In the genomic region with DNA sequence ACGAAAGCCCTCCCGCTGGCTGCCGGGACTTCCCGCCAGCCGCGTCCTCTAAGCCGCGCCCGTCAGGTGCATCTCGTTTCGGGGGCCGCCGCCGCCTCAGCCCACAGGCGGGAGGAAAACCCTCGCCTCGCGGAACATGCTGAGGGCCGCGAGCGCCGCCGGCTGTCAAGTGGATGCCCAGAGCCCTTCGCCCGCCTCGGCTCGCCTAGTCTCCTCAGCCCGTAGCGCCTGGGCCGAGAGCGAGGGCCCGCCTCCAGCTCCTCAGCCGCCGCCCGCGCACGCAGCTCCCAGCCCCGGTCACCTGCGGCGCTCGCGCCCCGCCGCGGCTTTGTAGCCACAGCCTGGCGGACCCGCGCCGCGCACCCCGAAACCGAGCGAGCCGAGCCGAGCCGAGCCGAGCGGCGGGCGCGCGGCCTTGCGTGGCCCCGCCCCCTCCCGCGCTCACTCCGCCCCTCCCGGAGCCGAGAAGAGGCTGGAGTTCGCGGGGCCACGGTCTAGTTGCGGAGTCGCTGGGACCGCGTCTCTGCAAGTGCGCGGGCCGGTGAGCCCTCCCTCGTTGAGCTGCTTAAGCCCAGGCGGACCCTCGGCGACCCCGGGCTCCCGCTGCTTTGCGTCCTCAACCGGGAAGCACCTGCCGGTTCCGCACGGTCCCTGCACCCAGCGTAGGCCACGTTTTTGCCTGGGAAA, we compare ENCODE assay signal across 8 cellular contexts. TPM values are rescaled to one million over a fixed set of nuclear protein-coding genes. Genes with fewer than 3 reads are reported as not detected.
DNase-seq lines count a peak whose midpoint lies in the region; ATAC-seq and TF ChIP-seq lines count a peak whose summit lies in the region.

A gene (minus strand): TSS at position 382 of the 687 bp plus-strand sequence. CDS start 450 bp downstream, outside the sequence.

- BruUV-seq in IMR-90 (replicated peaks; lab: Mats Ljungman, UMichigan) (no TSS peak), Panc1 (replicated peaks; lab: Mats Ljungman, UMichigan) (no TSS peak)

- no peaks in the 10 kb centered on the region for H4K20me1 ChIP-seq in IMR-90 (ENCODE audit: insufficient read depth, low read length)

- peak within 1 kb of the TSS; percentile 92 for H3K4me3 Mint-ChIP-seq in natural killer cell
- peak within 1 kb of the TSS; percentile 88 to 90 for H3K4me3 Mint-ChIP-seq in stimulated activated naive B cell treated with anti-CD40 and anti-IgM and Interleukin-4, amounts not matched to agents 10 μg/mL and 1 μg/mL and 100 μg/mL, for 72 hours

- peak within 1 kb of the TSS; percentile 73 for H2BK20ac ChIP-seq in IMR-90 (ENCODE audit: low read depth, low read length)

- CTCF ChIA-PET in IMR-90 (lab: Yijun Ruan, JAX) (interaction anchor here (0.7 to 1.4 kb wide), 3 partner anchors 28 to 125 kb away, joined by 4 to 8 read pairs (median 4); no protein-coding TSS in a partner anchor), Panc1 (lab: Charles Lee) (no interaction called here)

- peak within 1 kb of the TSS; percentile 52; the same call in 1 of the 3 replicates for H2BK15ac ChIP-seq in IMR-90 (ENCODE audit: low read depth, low read length)

- peak within 1 kb of the TSS; percentile 75 for H2BK5ac ChIP-seq in IMR-90 (ENCODE audit: low read depth, low read length, poor library complexity, severe bottlenecking)

- peak within 1 kb of the TSS; percentile 94 for H3K23ac ChIP-seq in IMR-90 (ENCODE audit: low read depth, low read length)

- H4K91ac ChIP-seq in IMR-90 (ENCODE audit: insufficient read depth, low read depth, low read length): peak within 1 kb of the TSS; percentile 47; the same call in 1 of the 2 replicates

- peak within 1 kb of the TSS; percentile 58; the same call in 1 of the 2 replicates for H3K27ac ChIP-seq in IMR-90 (ENCODE audit: insufficient read depth, low read length)
- no peak within 1 kb of the TSS for H3K27ac ChIP-seq in Panc1 (ENCODE audit: low read length)

- DNase-seq in DMS153 (lab: John Stamatoyannopoulos, UW) (peak; percentile 66), IMR-90 (peak; percentile 73), Panc1 (ENCODE audit: low read depth, low spot score) (no peak), fibroblast of mammary gland (ENCODE audit: low read depth) (peak; percentile 36), natural killer cell (peak; percentile 74)
- DNase-seq in activated T-helper 1 cell treated with anti-CD3 and anti-CD28 coated beads, Interleukin-2, amount 50 U/mL, for 16 hours (ENCODE audit: low read depth in 1 of 2, low spot score in 1 of 2): peak; percentile 61 to 78
- peak; percentile 86 for DNase-seq in stimulated activated naive B cell treated with anti-CD40 and anti-IgM and Interleukin-4, amounts not matched to agents 10 μg/mL and 1 μg/mL and 100 μg/mL, for 72 hours

- peak within 1 kb of the TSS; percentile 93 for H2AK9ac ChIP-seq in IMR-90 (replicated peaks; ENCODE audit: low read depth, low read length, poor library complexity)

- peak within 1 kb of the TSS; percentile 84 for H3K4me2 ChIP-seq in IMR-90 (ENCODE audit: low read depth, low read length)

- H3K4me1 ChIP-seq in IMR-90 (ENCODE audit: control insufficient read depth, insufficient read depth, low read length): 0 out of 2 replicates have a peak, but pooled peaks cover 1% of the 10 kb centered on the region
- H3K4me1 ChIP-seq in Panc1 (ENCODE audit: control insufficient read depth, insufficient read depth, low read length): no peaks in the 10 kb centered on the region

- intact Hi-C loops in IMR-90 (cut with micrococcal nuclease) (loop anchor here (2.0 kb wide), 1 partner anchor 202 kb away; no protein-coding TSS in a partner anchor), Panc1 (cut with micrococcal nuclease; ENCODE audit: unreplicated experiment) (no loop called here), natural killer cell (cut with micrococcal nuclease) (loop anchor here (1.0 kb wide), 1 partner anchor 32 kb away; a partner anchor contains a TSS)

- H3K79me1 ChIP-seq in IMR-90 (ENCODE audit: low read depth in 1 of 2, low read length in 2 of 2): peaks cover 0 to 24% of the 10 kb centered on the region in 2 experiments; a peak in 2 of 4 replicates

- H3K14ac ChIP-seq in IMR-90 (replicated peaks; ENCODE audit: low read depth, low read length): peak within 1 kb of the TSS; percentile 90

- H3K4me1 Mint-ChIP-seq in natural killer cell: peaks cover 0 to 12% of the 10 kb centered on the region in 2 donors
- H3K4me1 Mint-ChIP-seq in stimulated activated naive B cell treated with anti-CD40 and anti-IgM and Interleukin-4, amounts not matched to agents 10 μg/mL and 1 μg/mL and 100 μg/mL, for 72 hours: peaks cover 8 to 18% of the 10 kb centered on the region in 2 donors

- no peak for TF ChIP-seq POLR2A in IMR-90 (IDR thresholded peaks at IDR 0.05; ENCODE audit: low read depth, low read length)

- POLR2A ChIA-PET in IMR-90 (lab: Charles Lee; ENCODE audit: unreplicated experiment) (interaction anchor here (0.6 kb wide), 1 partner anchor 93 kb away, joined by 3 read pairs; no protein-coding TSS in a partner anchor), Panc1 (lab: Charles Lee) (no interaction called here)

- peak within 1 kb of the TSS; percentile 91 for H3K4me3 ChIP-seq in IMR-90 (ENCODE audit: insufficient read depth, low read depth, low read length)
- peak within 1 kb of the TSS; percentile 48 to 51 for H3K4me3 ChIP-seq in Panc1 (ENCODE audit: low read depth in 2 of 2, low read length in 2 of 2)
- H3K4me3 ChIP-seq in fibroblast of mammary gland (ENCODE audit: control insufficient read depth, low read depth, low read length): peak within 1 kb of the TSS; percentile 58

- H3K9me3 Mint-ChIP-seq in natural killer cell: no peaks in the 10 kb centered on the region
- H3K9me3 Mint-ChIP-seq in stimulated activated naive B cell treated with anti-CD40 and anti-IgM and Interleukin-4, amounts not matched to agents 10 μg/mL and 1 μg/mL and 100 μg/mL, for 72 hours: no peaks in the 10 kb centered on the region

- peaks cover 3% of the 10 kb centered on the region; the same call in 1 of the 2 replicates for H3K9me1 ChIP-seq in IMR-90 (ENCODE audit: insufficient read depth, low read length)

- peaks cover 13% of the 10 kb centered on the region in 2 donors for H3K27me3 Mint-ChIP-seq in natural killer cell (ENCODE audit: low read depth in 2 of 2)
- H3K27me3 Mint-ChIP-seq in stimulated activated naive B cell treated with anti-CD40 and anti-IgM and Interleukin-4, amounts not matched to agents 10 μg/mL and 1 μg/mL and 100 μg/mL, for 72 hours: peaks cover under 1 to 3% of the 10 kb centered on the region in 2 donors

- no peaks in the 10 kb centered on the region for H3K9me3 ChIP-seq in IMR-90 (ENCODE audit: control insufficient read depth, insufficient read depth, low read length)
- no peaks in the 10 kb centered on the region for H3K9me3 ChIP-seq in Panc1 (ENCODE audit: control insufficient read depth, insufficient read depth, low read depth, low read length)

- ATAC-seq in GM21528 (IDR thresholded peaks at IDR 0.05; ENCODE audit: low FRiP score, unreplicated experiment) (peak; percentile 94), IMR-90 (ENCODE audit: low read depth) (peak; percentile 96), Panc1 (peak; percentile 96), natural killer cell (peak; percentile 86 to 94 (median 89))
- ATAC-seq in stimulated activated naive B cell treated with anti-CD40 and anti-IgM and Interleukin-4, amounts not matched to agents 10 μg/mL and 1 μg/mL and 100 μg/mL, for 72 hours (replicated peaks): peak; percentile 85 to 90

- TF ChIP-seq RAD21 in IMR-90 (IDR thresholded peaks at IDR 0.05; ENCODE audit: low read length): peak; percentile 50

- H4K5ac ChIP-seq in IMR-90 (ENCODE audit: low read depth, low read length): peak within 1 kb of the TSS; percentile 31; the same call in 1 of the 2 replicates

- H4K8ac ChIP-seq in IMR-90 (ENCODE audit: low read depth in 2 of 2, low read length in 2 of 2): peak within 1 kb of the TSS; percentile 63 to 72; a peak in 2 of 4 replicates

- peak within 1 kb of the TSS; percentile 60 to 76 for H3K27ac Mint-ChIP-seq in natural killer cell
- H3K27ac Mint-ChIP-seq in stimulated activated naive B cell treated with anti-CD40 and anti-IgM and Interleukin-4, amounts not matched to agents 10 μg/mL and 1 μg/mL and 100 μg/mL, for 72 hours: peak within 1 kb of the TSS; percentile 86

- H2AFZ ChIP-seq in IMR-90 (replicated peaks; ENCODE audit: low read length, poor library complexity): peak within 1 kb of the TSS; percentile 99

- peak within 1 kb of the TSS; percentile 70 for H2AK5ac ChIP-seq in IMR-90 (ENCODE audit: low read depth, low read length)

- TF ChIP-seq CTCF in IMR-90 (conservative IDR thresholded peaks at IDR 0.05; ENCODE audit: low read depth, low read length): peak; percentile 37; the same call in 1 of the 2 replicates
- peak; percentile 31 for TF ChIP-seq CTCF in Panc1 (IDR thresholded peaks at IDR 0.05)
- TF ChIP-seq CTCF in fibroblast of mammary gland (conservative IDR thresholded peaks at IDR 0.05; ENCODE audit: control insufficient read depth, insufficient read depth, low read depth, low read length): peak; percentile 28
- TF ChIP-seq CTCF in natural killer cell (IDR thresholded peaks at IDR 0.05): no peak

- H3K9ac ChIP-seq in IMR-90 (ENCODE audit: low read depth, low read length): peak within 1 kb of the TSS; percentile 68

- dilution Hi-C loops in IMR-90 (cut with HindIII; ENCODE audit: low sequenced_read_pairs, unreplicated experiment): no loop called here

- H3K36me3 Mint-ChIP-seq in natural killer cell: no peaks in the 10 kb centered on the region
- no peaks in the 10 kb centered on the region for H3K36me3 Mint-ChIP-seq in stimulated activated naive B cell treated with anti-CD40 and anti-IgM and Interleukin-4, amounts not matched to agents 10 μg/mL and 1 μg/mL and 100 μg/mL, for 72 hours

- H3K56ac ChIP-seq in IMR-90 (ENCODE audit: extremely low read depth, insufficient read depth, low read length): 0 out of 2 replicates have a peak within 1 kb of the TSS, but pooled peaks have one; percentile 21

- in situ Hi-C loops in IMR-90 (cut with MboI; ENCODE audit: low sequenced_read_pairs): no loop called here
- in situ Hi-C loops in Panc1 (cut with HindIII; ENCODE audit: low pct_unique_long_range_greater_than_20kb, low sequenced_read_pairs): no loop called here

- 5% methylated on average over 43 of the region's 92 CpGs; no CpG with 5 or more reads in 1 of the 2 experiments for WGBS in IMR-90 (ENCODE audit: extremely low coverage in 2 of 2, insufficient read length in 1 of 2), 2 experiments

- H3K27me3 ChIP-seq in IMR-90 (ENCODE audit: control insufficient read depth, insufficient read depth, low read length): no peaks in the 10 kb centered on the region; the same call in 1 of the 2 replicates
- peaks cover 13% of the 10 kb centered on the region for H3K27me3 ChIP-seq in Panc1 (ENCODE audit: control insufficient read depth, insufficient read depth, low read length)

- peak within 1 kb of the TSS; percentile 85 for H3K4ac ChIP-seq in IMR-90 (ENCODE audit: low read depth, low read length)

- peak within 1 kb of the TSS; percentile 64 for H2BK120ac ChIP-seq in IMR-90 (ENCODE audit: low read depth, low read length)

- H3K36me3 ChIP-seq in IMR-90 (ENCODE audit: control insufficient read depth, insufficient read depth, low read length) (no peaks in the 10 kb centered on the region), Panc1 (ENCODE audit: control insufficient read depth, insufficient read depth, low read length) (no peaks in the 10 kb centered on the region)

- H3K18ac ChIP-seq in IMR-90 (ENCODE audit: low read depth, low read length): peak within 1 kb of the TSS; percentile 2; the same call in 1 of the 2 replicates

RNA-seq across cellular contexts. Expression of the gene that starts here (rescaled TPM):
- total RNA-seq in IMR-90 (2012; rRNA removed) (22.2 and 34.7 TPM in 2 replicates), Panc1 (2021; ENCODE audit: unreplicated experiment) (0.10 TPM), natural killer cell (1 to 10 TPM in 2 of 3 donors, under 1 TPM in 1; 0.68 to 1.3 (median 1.0) TPM)
- polyA plus RNA-seq in IMR-90 (2012; rRNA removed): 5.7 and 8.1 TPM in 2 replicates
- polyA plus RNA-seq in IMR-90 (2012; cell fraction: cytosol; rRNA removed): 0.71 and 1.5 TPM in 2 replicates
- 2.3 and 18.3 TPM in 2 replicates for polyA plus RNA-seq in IMR-90 (2012; cell fraction: nucleus; rRNA removed; ENCODE audit: low replicate concordance)
- not detected for polyA plus RNA-seq in Panc1 (2012; ENCODE audit: insufficient read length)

Comparison
In these comparisons a context has a peak if more than half of its experiments do, and no peak if none do; other contexts are left out.
1. RNA of the gene that starts here (total RNA-seq): 22.2 to 34.7 TPM in IMR-90; 0.68 to 1.3 TPM in natural killer cell and 0.10 TPM in Panc1 (single experiment); every median in the first group is over 10 times any median in the second.
2. Peak in ATAC-seq and H3K4me3 ChIP-seq in Panc1; RNA of the gene not detected or under 1 TPM.
3. Peak in every context shown above with its lines, with median percentiles within 50 percentile points of each other: ATAC-seq and H3K4me3 ChIP-seq.